ENCODE assay signal across 16 cellular contexts in genomic region chr13:99218126-99218525, GRCh38. TPM values are rescaled to one million over a fixed set of nuclear protein-coding genes. Genes with fewer than 3 reads are reported as not detected.
A peak's percentile ranks its signal among the peaks of the same experiment; 100 is the strongest.
DNase-seq lines count a peak whose midpoint lies in the region; ATAC-seq and TF ChIP-seq lines count a peak whose summit lies in the region.
"Had no signal": no experiment of that assay in that cellular context is flagged by ENCODE, and none has a peak within 500 bp of the region (broad histone marks: within the 10 kb centered on the region; RNA-seq: fewer than 3 reads in every experiment).

No MANE protein-coding gene starts in this region.

- CTCF ChIA-PET in WTC11 (lab: Charles Lee): interaction anchor here (1.1 kb wide), 1 partner anchor 42 kb away, joined by 3 read pairs; no protein-coding TSS in a partner anchor

- TF ChIP-seq CTCF in WTC11 (IDR thresholded peaks at IDR 0.05): no peak
- no peak for TF ChIP-seq CTCF in heart right ventricle (IDR thresholded peaks at IDR 0.05)
- no peak for TF ChIP-seq CTCF in gastrocnemius medialis (IDR thresholded peaks at IDR 0.05 in 4 of 5, conservative IDR thresholded peaks at IDR 0.05 in 1 of 5)

- H3K4me1 ChIP-seq in heart right ventricle (peaks cover 2 to 76% (median 63%) of the 10 kb centered on the region in 9 donors), gastrocnemius medialis (peaks cover 60 to 63% of the 10 kb centered on the region in 2 donors)

- ATAC-seq in WTC11 (no peak), heart right ventricle (peak in 3 of 8 donors; percentile 15 to 37 (median 35)), gastrocnemius medialis (no peak)
- ATAC-seq: gastroesophageal sphincter had no signal

- peak overlapping the region; percentile 83 for H3K27ac Mint-ChIP-seq in activated CD4-positive, alpha-beta T cell treated with anti-CD3 and anti-CD28 coated beads, Interleukin-2, amount 10 ng/mL, durations not matched to agents 24 days and 14 days
- peak overlapping the region; percentile 71 for H3K27ac Mint-ChIP-seq in WTC11
- H3K27ac Mint-ChIP-seq: type B pancreatic cell had no signal

- peaks cover 0 to 8% (median 0%) of the 10 kb centered on the region in 11 donors for H3K9me3 ChIP-seq in heart right ventricle
- no peaks in the 10 kb centered on the region for H3K9me3 ChIP-seq in gastrocnemius medialis
- H3K9me3 ChIP-seq: gastroesophageal sphincter, Peyer's patch had no signal

- peaks cover 23% of the 10 kb centered on the region for H3K36me3 Mint-ChIP-seq in activated CD4-positive, alpha-beta T cell treated with anti-CD3 and anti-CD28 coated beads, Interleukin-2, amount 10 ng/mL, durations not matched to agents 24 days and 14 days (ENCODE audit: low read depth)
- H3K36me3 Mint-ChIP-seq in WTC11: peaks cover 7% of the 10 kb centered on the region

- H3K4me3 ChIP-seq in heart right ventricle (no peak overlapping the region), gastrocnemius medialis (peak overlapping the region in 1 of 4 donors; percentile 22)
- H3K4me3 ChIP-seq: gastroesophageal sphincter, Peyer's patch had no signal

- no peaks in the 10 kb centered on the region for H3K27me3 Mint-ChIP-seq in activated CD4-positive, alpha-beta T cell treated with anti-CD3 and anti-CD28 coated beads, Interleukin-2, amount 10 ng/mL, durations not matched to agents 24 days and 14 days
- H3K27me3 Mint-ChIP-seq in WTC11 (ENCODE audit: low read depth): no peaks in the 10 kb centered on the region
- H3K27me3 Mint-ChIP-seq: type B pancreatic cell had no signal

- POLR2A ChIA-PET in WTC11 (lab: Charles Lee): no interaction called here

- peak overlapping the region in 9 of 10 donors; percentile 11 to 83 (median 74) for H3K27ac ChIP-seq in heart right ventricle
- H3K27ac ChIP-seq in gastrocnemius medialis: peak overlapping the region; percentile 69 to 84 (median 78)
- H3K27ac ChIP-seq: brain microvascular endothelial cell had no signal

- H3K36me3 ChIP-seq in heart right ventricle (peaks cover 0 to 7% (median 0%) of the 10 kb centered on the region in 9 donors), gastrocnemius medialis (no peaks in the 10 kb centered on the region)
- H3K36me3 ChIP-seq: brain microvascular endothelial cell, gastroesophageal sphincter, Peyer's patch had no signal

- H3K27me3 ChIP-seq in heart right ventricle (no peaks in the 10 kb centered on the region), gastrocnemius medialis (no peaks in the 10 kb centered on the region)
- H3K27me3 ChIP-seq: brain microvascular endothelial cell, gastroesophageal sphincter, Peyer's patch had no signal

- TF ChIP-seq POLR2A in gastrocnemius medialis (IDR thresholded peaks at IDR 0.05): no peak

- H3K9me3 Mint-ChIP-seq in activated CD4-positive, alpha-beta T cell treated with anti-CD3 and anti-CD28 coated beads, Interleukin-2, amount 10 ng/mL, durations not matched to agents 24 days and 14 days: no peaks in the 10 kb centered on the region
- H3K9me3 Mint-ChIP-seq in WTC11: peaks cover 1% of the 10 kb centered on the region; the same call in 1 of the 2 replicates

- no peak for DNase-seq in activated CD4-positive, alpha-beta T cell treated with anti-CD3 and anti-CD28 coated beads, Interleukin-2, amount 10 ng/mL, durations not matched to agents 24 days and 14 days
- no peak for DNase-seq in activated CD4-positive, alpha-beta T cell treated with anti-CD3 and anti-CD28 coated beads for 4 hours
- DNase-seq in WTC11 (ENCODE audit: low spot score): no peak
- DNase-seq in heart right ventricle: no peak
- DNase-seq in gastrocnemius medialis: no peak
- no peak for DNase-seq in AG08395 (ENCODE audit: low spot score)
- no peak for DNase-seq in hepatic stellate cell (ENCODE audit: low spot score)
- no peak for DNase-seq in COLO829 (ENCODE audit: low spot score)
- DNase-seq: brain microvascular endothelial cell, NCI-H510A, Peyer's patch, T1000 had no signal

- intact Hi-C loops in activated CD4-positive, alpha-beta T cell treated with anti-CD3 and anti-CD28 coated beads, Interleukin-2, amount 10 ng/mL, durations not matched to agents 24 days and 14 days (cut with micrococcal nuclease): loop anchor here (2.0 to 10.0 kb wide), 6 partner anchors 81 to 1177 kb away; partner anchors contain the start of gene STK24
- intact Hi-C loops in heart right ventricle (cut with DNase I): loop anchor here in 2 of 10 donors (5.0 kb wide), 1 partner anchor 44 kb away; no protein-coding TSS in a partner anchor
- intact Hi-C loops in gastrocnemius medialis (cut with DNase I; ENCODE audit: low total_unique reads): loop anchor here (5.0 kb wide), 1 partner anchor 49 kb away; no protein-coding TSS in a partner anchor

- H3K4me3 Mint-ChIP-seq in activated CD4-positive, alpha-beta T cell treated with anti-CD3 and anti-CD28 coated beads, Interleukin-2, amount 10 ng/mL, durations not matched to agents 24 days and 14 days: peak overlapping the region; percentile 71
- no peak overlapping the region for H3K4me3 Mint-ChIP-seq in WTC11
- H3K4me3 Mint-ChIP-seq: type B pancreatic cell had no signal

- H3K4me1 Mint-ChIP-seq in activated CD4-positive, alpha-beta T cell treated with anti-CD3 and anti-CD28 coated beads, Interleukin-2, amount 10 ng/mL, durations not matched to agents 24 days and 14 days: peaks cover 73% of the 10 kb centered on the region
- H3K4me1 Mint-ChIP-seq in WTC11: peaks cover 43% of the 10 kb centered on the region

- in situ Hi-C loops in gastrocnemius medialis (cut with MboI; ENCODE audit: low sequenced_read_pairs in 4 of 4): no loop called here

TF ChIP-seq in WTC11, 78 proteins besides CTCF, POLR2A, EP300 and RAD21 (continues in another document):
- TF ChIP-seq FOXP1 (CRISPR knock-in tag; IDR thresholded peaks at IDR 0.05; ENCODE audit: borderline replicate concordance): no peak
- TF ChIP-seq E2F5 (CRISPR knock-in tag; IDR thresholded peaks at IDR 0.05): no peak
- TF ChIP-seq ZNF232 (CRISPR knock-in tag; IDR thresholded peaks at IDR 0.05): no peak
- no peak for TF ChIP-seq GRHL2 (CRISPR knock-in tag; IDR thresholded peaks at IDR 0.05; ENCODE audit: insufficient replicate concordance, severe bottlenecking)
- no peak for TF ChIP-seq MXD4 (CRISPR knock-in tag; IDR thresholded peaks at IDR 0.05; ENCODE audit: borderline replicate concordance)
- no peak for TF ChIP-seq ZBTB21 (CRISPR knock-in tag; IDR thresholded peaks at IDR 0.05; ENCODE audit: borderline replicate concordance)
- no peak for TF ChIP-seq ZNF423 (CRISPR knock-in tag; IDR thresholded peaks at IDR 0.05)
- TF ChIP-seq E2F1 (CRISPR knock-in tag; IDR thresholded peaks at IDR 0.05): no peak
- TF ChIP-seq ELF4 (CRISPR knock-in tag; IDR thresholded peaks at IDR 0.05; ENCODE audit: low read depth): no peak
- no peak for TF ChIP-seq GABPB1 (CRISPR knock-in tag; IDR thresholded peaks at IDR 0.05)

RNA-seq across cellular contexts. Expression of gene UBAC2, which starts 17.5 kb away (rescaled TPM):
- total RNA-seq in activated CD4-positive, alpha-beta T cell treated with anti-CD3 and anti-CD28 coated beads, Interleukin-2, amount 10 ng/mL, durations not matched to agents 24 days and 14 days: 52.6 and 52.8 TPM in 2 replicates
- total RNA-seq in WTC11 (2021) (64.7 to 72.4 TPM (median 71.3 TPM) in 3 replicates), heart right ventricle (10 to 100 TPM; 31.8 to 60.4 (median 47.0) TPM), gastrocnemius medialis (10 to 100 TPM; 51.0 to 71.5 (median 61.1) TPM)
- 10 to 100 TPM; 38.4 to 59.0 TPM for polyA plus RNA-seq in heart right ventricle

RNA-seq across cellular contexts. Expression of gene GPR18, which starts 40.1 kb away (rescaled TPM):
- 5.9 and 6.3 TPM in 2 replicates for total RNA-seq in activated CD4-positive, alpha-beta T cell treated with anti-CD3 and anti-CD28 coated beads, Interleukin-2, amount 10 ng/mL, durations not matched to agents 24 days and 14 days
- total RNA-seq in WTC11 (2021) (0.09 TPM in 1 of 3 replicates, not detected in the others), heart right ventricle (under 1 TPM in 1 of 10 donors, not detected in 9; 0.95 TPM), gastrocnemius medialis (not detected)
- polyA plus RNA-seq in heart right ventricle: not detected
- total RNA-seq: gastroesophageal sphincter, kidney epithelial cell had no signal
- polyA plus RNA-seq: neural cell had no signal
